Comparison of ENCODE assay signal across 8 cellular contexts in the genomic region with DNA sequence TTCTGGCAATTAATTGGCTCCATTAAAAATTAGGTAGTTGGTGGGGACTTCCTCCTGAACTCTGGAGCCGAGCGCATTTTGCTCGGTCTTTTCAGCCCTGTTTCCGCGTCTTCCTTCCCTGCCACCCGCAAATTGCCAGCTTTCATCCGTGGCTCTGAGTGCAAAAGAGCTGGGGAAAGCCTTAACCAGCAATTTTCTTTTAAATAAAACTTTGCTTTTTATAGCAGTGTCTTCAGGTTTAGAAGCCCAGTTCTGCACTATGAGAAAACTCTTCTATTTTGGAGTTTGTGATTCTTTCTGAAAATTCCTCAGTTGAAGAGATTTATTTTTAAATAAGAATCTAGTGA. TPM values are rescaled to one million over a fixed set of nuclear protein-coding genes. Genes with fewer than 3 reads are reported as not detected.
DNase-seq lines count a peak whose midpoint lies in the region; ATAC-seq and TF ChIP-seq lines count a peak whose summit lies in the region.

No MANE protein-coding gene starts in this region.

- TF ChIP-seq POLR2A in gastroesophageal sphincter (IDR thresholded peaks at IDR 0.05) = no peak

- peak overlapping the region; percentile 93 to 99 (median 96) for H3K27ac ChIP-seq in gastroesophageal sphincter
- peak overlapping the region; percentile 94 for H3K27ac ChIP-seq in skeletal muscle tissue (ENCODE audit: low read depth, low read length)

- H3K4me1 ChIP-seq in gastroesophageal sphincter (peaks cover 8 to 49% (median 20%) of the 10 kb centered on the region in 3 donors), skeletal muscle tissue (ENCODE audit: control insufficient read depth in 3 of 3, insufficient read depth in 3 of 3, low read length in 3 of 3) (peaks cover 21 to 26% (median 22%) of the 10 kb centered on the region in 3 donors)

- TF ChIP-seq CTCF in gastroesophageal sphincter (IDR thresholded peaks at IDR 0.05) = no peak

- no peak for TF ChIP-seq EP300 in gastroesophageal sphincter (IDR thresholded peaks at IDR 0.05)

- H3K4me3 ChIP-seq in H7 (ENCODE audit: insufficient read depth, low read depth, low read length) = peak overlapping the region; percentile 85
- peak overlapping the region; percentile 89 to 90 for H3K4me3 ChIP-seq in gastroesophageal sphincter
- H3K4me3 ChIP-seq in skeletal muscle tissue (ENCODE audit: low read length in 3 of 3) = peak overlapping the region; percentile 85 to 98 (median 95)

- peak overlapping the region; percentile 96 for H3K27ac Mint-ChIP-seq in T-helper 17 cell

- H3K36me3 ChIP-seq in H7 (replicated peaks; ENCODE audit: control insufficient read depth, insufficient read depth, low read length) = no peaks in the 10 kb centered on the region
- peaks cover 0 to under 1% of the 10 kb centered on the region in 2 donors for H3K36me3 ChIP-seq in gastroesophageal sphincter
- no peaks in the 10 kb centered on the region for H3K36me3 ChIP-seq in skeletal muscle tissue (ENCODE audit: control insufficient read depth in 3 of 3, insufficient read depth in 3 of 3, low read length in 3 of 3)

- DNase-seq in H7 (no peak), T-helper 17 cell (no peak), NCI-H1930 (lab: John Stamatoyannopoulos, UW) (no peak), SKM-1 (lab: John Stamatoyannopoulos, UW; ENCODE audit: unreplicated experiment) (no peak)

- peaks cover 31% of the 10 kb centered on the region for H3K4me1 Mint-ChIP-seq in T-helper 17 cell

- peak; percentile 8 for ATAC-seq in T-helper 17 cell
- no peak for ATAC-seq in gastroesophageal sphincter
- no peak for ATAC-seq in GM19467 (IDR thresholded peaks at IDR 0.05; ENCODE audit: unreplicated experiment)
- ATAC-seq in GM18909 (IDR thresholded peaks at IDR 0.05; ENCODE audit: poor library complexity, unreplicated experiment) = no peak

- WGBS in gastroesophageal sphincter (ENCODE audit: low coverage in 1 of 2), 2 donors = 0 to 2% methylated on average over 7 of the region's 7 CpGs

- H3K9ac ChIP-seq in skeletal muscle tissue (ENCODE audit: low read depth in 1 of 3, low read length in 3 of 3) = peak overlapping the region; percentile 94 to 99 (median 95)

- H3K27me3 Mint-ChIP-seq in T-helper 17 cell = no peaks in the 10 kb centered on the region

- H3K9me3 ChIP-seq in T-helper 17 cell (ENCODE audit: control insufficient read depth, low read length, poor library complexity, severe bottlenecking) = no peaks in the 10 kb centered on the region
- H3K9me3 ChIP-seq in gastroesophageal sphincter = no peaks in the 10 kb centered on the region
- no peaks in the 10 kb centered on the region for H3K9me3 ChIP-seq in skeletal muscle tissue (ENCODE audit: control insufficient read depth in 3 of 3, low read length in 3 of 3)

- H3K36me3 Mint-ChIP-seq in T-helper 17 cell (ENCODE audit: low read depth) = no peaks in the 10 kb centered on the region

- H3K4me3 Mint-ChIP-seq in T-helper 17 cell = peak overlapping the region; percentile 93

- H3K27me3 ChIP-seq in H7 (ENCODE audit: control insufficient read depth, insufficient read depth, low read length) (no peaks in the 10 kb centered on the region), gastroesophageal sphincter (no peaks in the 10 kb centered on the region), skeletal muscle tissue (ENCODE audit: control insufficient read depth in 3 of 3, insufficient read depth in 3 of 3, low read length in 3 of 3) (no peaks in the 10 kb centered on the region)

RNA-seq across cellular contexts. Expression of gene KCTD20, which starts 0.7 kb away (rescaled TPM):
- 38.9 and 46.3 TPM in 2 replicates for total RNA-seq in H7 (2014; rRNA removed; shearing (Covaris generic))
- total RNA-seq in T-helper 17 cell (10 to 100 TPM; 31.3 to 54.1 TPM), gastroesophageal sphincter (10 to 100 TPM; 60.2 to 92.9 (median 67.6) TPM), skeletal muscle tissue (64.2 TPM)

RNA-seq across cellular contexts. Expression of gene PXT1, which starts 0.8 kb away (rescaled TPM):
- total RNA-seq in H7 (2014; rRNA removed; shearing (Covaris generic)) = 0.03 TPM in 1 of 2 replicates, not detected in the other
- total RNA-seq in T-helper 17 cell = under 1 TPM; 0.30 to 0.60 TPM
- total RNA-seq in gastroesophageal sphincter = 1 to 10 TPM in 1 of 4 donors, not detected in 3; 2.0 TPM
- total RNA-seq in skeletal muscle tissue = not detected

RNA-seq across cellular contexts. Expression of gene ETV7, which starts 56.0 kb away (rescaled TPM):
- 0.28 and 1.5 TPM in 2 replicates for total RNA-seq in H7 (2014; rRNA removed; shearing (Covaris generic))
- total RNA-seq in T-helper 17 cell = 1 to 10 TPM in 1 of 2 donors, under 1 TPM in 1; 0.37 to 2.6 TPM
- 1 to 10 TPM in 2 of 4 donors, not detected in 2; 1.3 to 1.5 TPM for total RNA-seq in gastroesophageal sphincter
- not detected for total RNA-seq in skeletal muscle tissue
